8 cellular contexts compared by ENCODE assay signal in genomic region chr2:207768168-207768890, GRCh38. TPM values are rescaled to one million over a fixed set of nuclear protein-coding genes. Genes with fewer than 3 reads are reported as not detected.
DNase-seq lines count a peak whose midpoint lies in the region; ATAC-seq, FAIRE-seq and TF ChIP-seq lines count a peak whose summit lies in the region.

No MANE protein-coding gene starts in this region.

- TF ChIP-seq POLR2A in breast epithelium (IDR thresholded peaks at IDR 0.05), result no peak

- no peak for ATAC-seq in GM21423 (IDR thresholded peaks at IDR 0.05; ENCODE audit: unreplicated experiment)

- dilution Hi-C loops in keratinocyte (cut with MboI; ENCODE audit: extremely low pct_ligation_motif_present, low sequenced_read_pairs), result loop anchor here (25.0 kb wide), 1 partner anchor 294 kb away; no protein-coding TSS in a partner anchor

- intact Hi-C loops in breast epithelium (cut with DNase I; ENCODE audit: low total_unique reads), result no loop called here

- no peaks in the 10 kb centered on the region for H3K9me2 ChIP-seq in SK-N-SH

- POLR2A ChIA-PET in SK-N-SH (lab: Yijun Ruan, JAX), result no interaction called here

- H2AFZ ChIP-seq in SK-N-SH (ENCODE audit: low read depth) (peak overlapping the region; percentile 99), keratinocyte (ENCODE audit: control insufficient read depth, low read length) (peak overlapping the region; percentile 91)

- peak overlapping the region; percentile 82 for H3K4me3 ChIP-seq in HAP-1
- H3K4me3 ChIP-seq in SK-N-SH (ENCODE audit: low read depth in 2 of 2, low read length in 1 of 2), result peak overlapping the region; percentile 79 to 89
- H3K4me3 ChIP-seq in breast epithelium, result peak overlapping the region; percentile 82 to 89 (median 82)
- peak overlapping the region; percentile 77 to 92 (median 90) for H3K4me3 ChIP-seq in keratinocyte (ENCODE audit: control insufficient read depth in 2 of 3, extremely low read depth in 1 of 3, insufficient read depth in 2 of 3, low read depth in 1 of 3, low read length in 3 of 3)

- H3K4me1 ChIP-seq in HAP-1, result peaks cover 45% of the 10 kb centered on the region
- H3K4me1 ChIP-seq in SK-N-SH (ENCODE audit: control insufficient read depth in 1 of 2, insufficient read depth in 2 of 2, low read depth in 1 of 2, low read length in 1 of 2), result peaks cover 0 to 18% of the 10 kb centered on the region in 2 experiments; a peak in 1 of 4 replicates
- peaks cover 0 to 3% of the 10 kb centered on the region in 2 donors for H3K4me1 ChIP-seq in breast epithelium
- H3K4me1 ChIP-seq in keratinocyte (ENCODE audit: control insufficient read depth, extremely low read depth, insufficient read depth, low read length), result peaks cover 10% of the 10 kb centered on the region

- TF ChIP-seq CTCF in SK-N-SH (IDR thresholded peaks at IDR 0.05) (no peak), breast epithelium (IDR thresholded peaks at IDR 0.05) (no peak), keratinocyte (optimal IDR thresholded peaks at IDR 0.05 in 1 of 3, IDR thresholded peaks at IDR 0.05 in 1 of 3, conservative IDR thresholded peaks at IDR 0.05 in 1 of 3; ENCODE audit: extremely low read depth in 1 of 3, insufficient read depth in 2 of 3, low read length in 3 of 3) (no peak)

- H3K4me2 ChIP-seq in SK-N-SH (peak overlapping the region; percentile 99), keratinocyte (ENCODE audit: control insufficient read depth, extremely low read depth, insufficient read depth, low read depth, low read length) (peak overlapping the region; percentile 94)

- H4K20me1 ChIP-seq in SK-N-SH (ENCODE audit: insufficient read depth), result no peaks in the 10 kb centered on the region
- peaks cover 2% of the 10 kb centered on the region for H4K20me1 ChIP-seq in keratinocyte (ENCODE audit: control insufficient read depth, extremely low read depth, insufficient read depth, low read length)

- 2% methylated on average over 15 of the region's 74 CpGs for WGBS in SK-N-SH (ENCODE audit: low lambda C conversion rate)

- H3K27ac ChIP-seq in SK-N-SH (ENCODE audit: low read depth in 2 of 2, low read length in 1 of 2) (no peak overlapping the region), breast epithelium (peak overlapping the region; percentile 74 to 75), keratinocyte (ENCODE audit: control insufficient read depth, insufficient read depth, low read length) (no peak overlapping the region)

- FAIRE-seq in keratinocyte (lab: Jason Lieb, UNC), result no peak

- no peaks in the 10 kb centered on the region for H3F3A ChIP-seq in SK-N-SH (replicated peaks; ENCODE audit: insufficient read depth)

- H3K9me1 ChIP-seq in keratinocyte (ENCODE audit: control insufficient read depth, extremely low read depth, insufficient read depth, low read length), result peaks cover 2% of the 10 kb centered on the region

- no peaks in the 10 kb centered on the region for H3K79me2 ChIP-seq in SK-N-SH (ENCODE audit: insufficient read depth)
- peaks cover 27% of the 10 kb centered on the region for H3K79me2 ChIP-seq in keratinocyte (ENCODE audit: control insufficient read depth, insufficient read depth, low read length)

- no peak for TF ChIP-seq EP300 in SK-N-SH (IDR thresholded peaks at IDR 0.05; ENCODE audit: borderline replicate concordance in 1 of 2, low read depth in 1 of 2, low read length in 1 of 2)

- CTCF ChIA-PET in SK-N-SH (lab: Yijun Ruan, JAX), result interaction anchor here (0.7 to 5.7 kb wide), 8 partner anchors 16 to 304 kb away, joined by 3 to 36 read pairs (median 9); no protein-coding TSS in a partner anchor

- H3K9ac ChIP-seq in SK-N-SH, result peak overlapping the region; percentile 69
- peak overlapping the region; percentile 78 for H3K9ac ChIP-seq in keratinocyte (ENCODE audit: control insufficient read depth, extremely low read depth, insufficient read depth, low read length)

- H3K27me3 ChIP-seq in HAP-1 (ENCODE audit: low read depth) (no peaks in the 10 kb centered on the region), SK-N-SH (ENCODE audit: insufficient read depth) (no peaks in the 10 kb centered on the region), breast epithelium (no peaks in the 10 kb centered on the region), keratinocyte (ENCODE audit: control insufficient read depth, extremely low read depth, insufficient read depth, low read length) (no peaks in the 10 kb centered on the region)

- in situ Hi-C loops in HAP-1 (cut with MboI; ENCODE audit: low sequenced_read_pairs), result no loop called here

- DNase-seq in Ammon's horn (ENCODE audit: low spot score) (peak; percentile 45), HAP-1 (ENCODE audit: low spot score in 2 of 2) (peak in 1 of 2 experiments; percentile 55), SK-N-SH (peak; percentile 80), breast epithelium (ENCODE audit: low spot score in 2 of 2) (peak; percentile 60 to 62), keratinocyte (ENCODE audit: low read depth, low spot score) (no peak), globus pallidus (ENCODE audit: low spot score) (no peak)
- DNase-seq in stimulated activated CD4-positive, alpha-beta T cell treated with anti-CD3 and anti-CD28 coated beads, Interleukin-1b, Interleukin-23, amount 100 ng/mL, for 48 hours, result peak; percentile 17

- TF ChIP-seq RAD21 in SK-N-SH (IDR thresholded peaks at IDR 0.05; ENCODE audit: low read length), result no peak

- no peaks in the 10 kb centered on the region for H3K9me3 ChIP-seq in HAP-1
- no peaks in the 10 kb centered on the region for H3K9me3 ChIP-seq in SK-N-SH
- H3K9me3 ChIP-seq in breast epithelium, result no peaks in the 10 kb centered on the region
- H3K9me3 ChIP-seq in keratinocyte (ENCODE audit: control insufficient read depth, low read depth, low read length), result no peaks in the 10 kb centered on the region

- H3K36me3 ChIP-seq in HAP-1 (replicated peaks) (peaks cover 32% of the 10 kb centered on the region), SK-N-SH (replicated peaks in 1 of 2; ENCODE audit: control insufficient read depth in 1 of 2, insufficient read depth in 2 of 2, low read length in 1 of 2) (peaks cover 3 to 5% of the 10 kb centered on the region in 2 experiments), breast epithelium (no peaks in the 10 kb centered on the region), keratinocyte (ENCODE audit: control insufficient read depth in 2 of 2, extremely low read depth in 1 of 2, insufficient read depth in 2 of 2, low read length in 2 of 2) (peaks cover 2 to 5% of the 10 kb centered on the region in 2 experiments)

TF ChIP-seq in SK-N-SH, 30 proteins besides CTCF, POLR2A, EP300 and RAD21:
- TF ChIP-seq FOXM1 (IDR thresholded peaks at IDR 0.05; ENCODE audit: low read depth) (no peak), MAX (IDR thresholded peaks at IDR 0.05; ENCODE audit: low read depth) (peak; percentile 88; the same call in 1 of the 2 replicates)

RNA-seq across cellular contexts. Expression of gene FZD5, which starts 1.4 kb away (rescaled TPM):
- polyA plus RNA-seq in SK-N-SH (2012; rRNA removed), result 0.52 and 0.72 TPM in 2 replicates
- 0.66 and 0.72 TPM in 2 replicates for polyA plus RNA-seq in SK-N-SH (2012; cell fraction: cytosol; rRNA removed)
- polyA plus RNA-seq in SK-N-SH (2012; cell fraction: nucleus; rRNA removed), result 0.41 and 0.66 TPM in 2 replicates
- 10 to 100 TPM in 2 of 3 donors, 1 to 10 TPM in 1; 5.2 to 17.0 (median 12.1) TPM for total RNA-seq in breast epithelium
- polyA plus RNA-seq in keratinocyte, result 1.6 to 2.4 TPM (median 2.1 TPM) in 3 replicates
- 1.9 TPM for polyA plus RNA-seq in keratinocyte (2011; ENCODE audit: low read depth)
- polyA plus RNA-seq in keratinocyte (2011; cell fraction: cytosol; rRNA removed), result 1.6 and 2.0 TPM in 2 replicates
- polyA plus RNA-seq in keratinocyte (2011; cell fraction: nucleus; rRNA removed), result 5.8 and 5.9 TPM in 2 replicates
- polyA plus RNA-seq in keratinocyte (2012; ENCODE audit: low replicate concordance), result 2.7 and 3.3 TPM in 2 replicates
- 3.0 to 4.2 TPM (median 3.5 TPM) in 3 replicates for polyA minus RNA-seq in keratinocyte
- 7.1 TPM for polyA minus RNA-seq in keratinocyte (2011; cell fraction: cytosol; rRNA and poly(A)+ RNA removed)
- 10.4 and 13.7 TPM in 2 replicates for polyA minus RNA-seq in keratinocyte (2011; cell fraction: nucleus; rRNA and poly(A)+ RNA removed)

RNA-seq across cellular contexts. Expression of gene CCNYL1, which starts 56.9 kb away (rescaled TPM):
- polyA plus RNA-seq in SK-N-SH (2012; rRNA removed) (8.7 and 10.0 TPM in 2 replicates), keratinocyte (15.5 to 29.9 TPM (median 19.4 TPM) in 3 replicates)
- 12.3 and 13.0 TPM in 2 replicates for polyA plus RNA-seq in SK-N-SH (2012; cell fraction: cytosol; rRNA removed)
- 9.4 and 13.2 TPM in 2 replicates for polyA plus RNA-seq in SK-N-SH (2012; cell fraction: nucleus; rRNA removed)
- total RNA-seq in breast epithelium, result 10 to 100 TPM in 2 of 3 donors, 1 to 10 TPM in 1; 10.0 to 17.4 (median 11.8) TPM
- polyA plus RNA-seq in keratinocyte (2011; ENCODE audit: low read depth), result 4.8 TPM
- 18.3 and 41.5 TPM in 2 replicates for polyA plus RNA-seq in keratinocyte (2011; cell fraction: cytosol; rRNA removed)
- 18.6 and 20.0 TPM in 2 replicates for polyA plus RNA-seq in keratinocyte (2011; cell fraction: nucleus; rRNA removed)
- 7.9 and 24.3 TPM in 2 replicates for polyA plus RNA-seq in keratinocyte (2012; ENCODE audit: low replicate concordance)
- 4.0 to 27.5 TPM (median 15.9 TPM) in 3 replicates for polyA minus RNA-seq in keratinocyte
- polyA minus RNA-seq in keratinocyte (2011; cell fraction: cytosol; rRNA and poly(A)+ RNA removed), result 22.3 TPM
- 8.4 and 16.0 TPM in 2 replicates for polyA minus RNA-seq in keratinocyte (2011; cell fraction: nucleus; rRNA and poly(A)+ RNA removed)

Comparison
In these comparisons a context has a peak if more than half of its experiments do, and no peak if none do; other contexts are left out.
1. DNase-seq: peak in Ammon's horn (single experiment), SK-N-SH (single experiment), breast epithelium (2 of 2) and stimulated activated CD4-positive, alpha-beta T cell treated with anti-CD3 and anti-CD28 coated beads, Interleukin-1b, Interleukin-23, amount 100 ng/mL, for 48 hours (single experiment); none in keratinocyte (single experiment) and globus pallidus (single experiment).
2. H3K27ac ChIP-seq: peak in breast epithelium (2 of 2); none in SK-N-SH (0 of 2) and keratinocyte (single experiment).
3. Peak in every context shown above with its lines, with median percentiles within 50 percentile points of each other: H3K4me3 ChIP-seq.